Comparison of ENCODE assay signal across 23 cellular contexts in genomic region chr4:105154576-105154975, GRCh38.
"Had no signal": no experiment of that assay in that cellular context is flagged by ENCODE, and none has a peak within 500 bp of the region (broad histone marks: within the 10 kb centered on the region; RNA-seq: fewer than 3 reads in every experiment).

No MANE protein-coding gene starts in this region.

- H3K27ac ChIP-seq: hepatocyte, right lobe of liver, skin epidermis, suprapubic skin, vagina had no signal

- H3K9me3 Mint-ChIP-seq: activated T-cell treated with anti-CD3 and anti-CD28 coated beads, Interleukin-2, amount 50 U/mL, for 4 hours; immature natural killer cell; nephron; stimulated activated naive CD8-positive, alpha-beta T cell treated with anti-CD3 and anti-CD28 coated beads, Interleukin-15, amount 100 ng/mL, for 72 hours; T-cell; type B pancreatic cell had no signal

- H3K27me3 Mint-ChIP-seq: activated naive CD8-positive, alpha-beta T cell treated with anti-CD3 and anti-CD28 coated beads for 36 hours; stimulated activated naive CD8-positive, alpha-beta T cell treated with anti-CD3 and anti-CD28 coated beads, Interleukin-15, amount 100 ng/mL, for 72 hours; T-cell; type B pancreatic cell had no signal

- ATAC-seq: activated T-cell treated with anti-CD3 and anti-CD28 coated beads, Interleukin-2, amount 50 U/mL, for 4 hours; left ventricle myocardium superior; stimulated activated naive CD8-positive, alpha-beta T cell treated with anti-CD3 and anti-CD28 coated beads, Interleukin-15, amount 100 ng/mL, for 72 hours; T-cell had no signal

- DNase-seq: activated CD4-positive, alpha-beta T cell treated with anti-CD3 and anti-CD28 coated beads for 1 hour; activated CD4-positive, alpha-beta T cell treated with anti-CD3 and anti-CD28 coated beads, Interleukin-2, amount 50 U/mL, for 4 hours; activated CD8-positive, alpha-beta memory T cell treated with anti-CD3 and anti-CD28 coated beads, Interleukin-2, amount 50 U/mL, for 48 hours; activated naive CD4-positive, alpha-beta T cell treated with Interleukin-2 at 50 U/mL for 16 hours; activated naive CD8-positive, alpha-beta T cell treated with anti-CD3 and anti-CD28 coated beads for 36 hours; activated T-cell treated with anti-CD3 and anti-CD28 coated beads, Interleukin-2, amount 50 U/mL, for 4 hours; cerebellar nuclear complex; cortex of kidney; glutamatergic neuron; immature natural killer cell; left ventricle myocardium superior; mammary epithelial cell; nucleus accumbens; right lobe of liver; stimulated activated CD4-positive, alpha-beta T cell treated with anti-CD3 and anti-CD28 coated beads, Interleukin-1b, Interleukin-23, amount 100 ng/mL, for 48 hours; stimulated activated naive CD8-positive, alpha-beta T cell treated with anti-CD3 and anti-CD28 coated beads, Interleukin-15, amount 100 ng/mL, for 72 hours; T-cell had no signal

- H3K4me3 ChIP-seq: hepatocyte, right lobe of liver, skin epidermis, suprapubic skin, vagina had no signal

- H3K4me3 Mint-ChIP-seq: activated naive CD8-positive, alpha-beta T cell treated with anti-CD3 and anti-CD28 coated beads for 36 hours; activated T-cell treated with anti-CD3 and anti-CD28 coated beads, Interleukin-2, amount 50 U/mL, for 4 hours; nephron; stimulated activated naive CD8-positive, alpha-beta T cell treated with anti-CD3 and anti-CD28 coated beads, Interleukin-15, amount 100 ng/mL, for 72 hours; T-cell; type B pancreatic cell had no signal

- H3K27ac Mint-ChIP-seq: activated naive CD8-positive, alpha-beta T cell treated with anti-CD3 and anti-CD28 coated beads for 36 hours; stimulated activated naive CD8-positive, alpha-beta T cell treated with anti-CD3 and anti-CD28 coated beads, Interleukin-15, amount 100 ng/mL, for 72 hours; T-cell; type B pancreatic cell had no signal

- H3K27me3 ChIP-seq: hepatocyte, right lobe of liver, suprapubic skin, vagina had no signal

- H3K36me3 ChIP-seq: right lobe of liver, suprapubic skin, vagina had no signal

- H3K9me3 ChIP-seq: right lobe of liver, suprapubic skin, vagina had no signal

- H3K36me3 Mint-ChIP-seq: immature natural killer cell, type B pancreatic cell had no signal
